ENCODE assay signal across 32 cellular contexts in the genomic region with DNA sequence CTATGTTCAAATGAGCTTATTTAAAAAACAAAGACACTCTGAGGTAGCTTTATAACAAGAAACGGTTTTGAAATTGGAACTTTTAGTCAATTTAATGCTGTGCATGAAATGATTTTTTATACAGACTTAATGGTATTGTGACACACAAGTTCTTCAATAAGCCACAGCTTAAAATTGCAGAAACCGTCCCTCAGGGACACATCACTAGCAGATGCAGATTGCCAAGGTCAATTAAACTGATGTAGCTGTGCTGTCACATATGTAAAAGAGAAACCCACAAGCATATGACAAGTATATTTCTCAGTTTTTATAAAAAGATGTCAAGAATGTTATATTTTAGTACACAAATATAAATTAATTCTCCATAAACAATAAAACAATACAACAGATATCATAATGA.
"Had no signal": no experiment of that assay in that cellular context is flagged by ENCODE, and none has a peak within 500 bp of the region (broad histone marks: within the 10 kb centered on the region; RNA-seq: fewer than 3 reads in every experiment).

No MANE protein-coding gene starts in this region.

- H3K9me3 Mint-ChIP-seq: nephron progenitor cell; stimulated activated naive B cell treated with anti-CD40 and anti-IgM and Interleukin-4, amounts not matched to agents 10 μg/mL and 1 μg/mL and 100 μg/mL, for 72 hours had no signal

- H3K27me3 Mint-ChIP-seq: activated CD4-positive, alpha-beta memory T cell treated with anti-CD3 and anti-CD28 coated beads for 36 hours; naive B cell; stimulated activated naive B cell treated with anti-CD40 and anti-IgM and Interleukin-4, amounts not matched to agents 10 μg/mL and 1 μg/mL and 100 μg/mL, for 72 hours had no signal

- H3K27ac Mint-ChIP-seq: activated CD4-positive, alpha-beta memory T cell treated with anti-CD3 and anti-CD28 coated beads for 36 hours; activated T-helper 1 cell treated with anti-CD3 and anti-CD28 coated beads, Interleukin-12 subunit alpha, Interleukin-12 subunit beta, Interleukin-2, Interleukin-4 antibody, amounts not matched to agents 30 ng/mL and 10 ng/mL and 1 ng/mL, durations not matched to agents 14 hours and 24 hours and 36 hours; naive B cell; nephron progenitor cell; stimulated activated naive B cell treated with anti-CD40 and anti-IgM and Interleukin-4, amounts not matched to agents 10 μg/mL and 1 μg/mL and 100 μg/mL, for 72 hours had no signal

- FAIRE-seq: astrocyte, keratinocyte, small intestine had no signal

- H3K4me3 Mint-ChIP-seq: activated CD4-positive, alpha-beta memory T cell treated with anti-CD3 and anti-CD28 coated beads for 36 hours; activated T-helper 1 cell treated with anti-CD3 and anti-CD28 coated beads, Interleukin-12 subunit alpha, Interleukin-12 subunit beta, Interleukin-2, Interleukin-4 antibody, amounts not matched to agents 30 ng/mL and 10 ng/mL and 1 ng/mL, durations not matched to agents 14 hours and 24 hours and 36 hours; naive B cell; nephron progenitor cell; stimulated activated naive B cell treated with anti-CD40 and anti-IgM and Interleukin-4, amounts not matched to agents 10 μg/mL and 1 μg/mL and 100 μg/mL, for 72 hours had no signal

- H3K4me1 ChIP-seq: prostate gland, stomach, thyroid gland, upper lobe of right lung had no signal

- H3K9me3 ChIP-seq: ovary, prostate gland, stomach, thyroid gland, upper lobe of right lung had no signal

- H3K36me3 ChIP-seq: brain microvascular endothelial cell, ovary, prostate gland, thyroid gland, WERI-Rb-1 had no signal

- H3K4me1 Mint-ChIP-seq: naive B cell; nephron progenitor cell; stimulated activated naive B cell treated with anti-CD40 and anti-IgM and Interleukin-4, amounts not matched to agents 10 μg/mL and 1 μg/mL and 100 μg/mL, for 72 hours had no signal

- H3K27me3 ChIP-seq: brain microvascular endothelial cell, dorsolateral prefrontal cortex, ovary, stomach, thyroid gland, upper lobe of right lung had no signal

- H3K4me3 ChIP-seq: coronary artery, dorsolateral prefrontal cortex, ovary, prostate gland, stomach, thyroid gland, upper lobe of right lung had no signal

- DNase-seq: activated CD4-positive, alpha-beta memory T cell treated with anti-CD3 and anti-CD28 coated beads for 36 hours; activated CD4-positive, alpha-beta T cell treated with anti-CD3 and anti-CD28 coated beads for 48 hours; activated CD8-positive, alpha-beta memory T cell treated with anti-CD3 and anti-CD28 coated beads, Interleukin-2, amount 50 U/mL, for 4 hours; activated effector memory CD4-positive, alpha-beta T cell treated with anti-CD3 and anti-CD28 coated beads, Interleukin-2, amount 50 U/mL, for 16 hours; activated naive CD4-positive, alpha-beta T cell treated with anti-CD3 and anti-CD28 coated beads, Interleukin-2, amount 50 U/mL, for 16 hours; activated T-cell treated with anti-CD3 and anti-CD28 coated beads, Interleukin-2, amount 50 U/mL, for 1 hour; amniotic stem cell; brain microvascular endothelial cell; dorsolateral prefrontal cortex; effector memory CD4-positive, alpha-beta T cell; head of caudate nucleus; hippocampal formation; left colon; mammary epithelial cell; naive B cell; nephron progenitor cell; ovary; retina; small intestine; stimulated activated CD4-positive, alpha-beta T cell treated with anti-CD3 and anti-CD28 coated beads, Interleukin-4, amount 100 ng/mL, for 4 hours; stimulated activated CD8-positive, alpha-beta memory T cell treated with anti-CD3 and anti-CD28 coated beads, Interleukin-4, amount 100 ng/mL, for 48 hours; stimulated activated naive B cell treated with anti-CD40 and anti-IgM and Interleukin-4, amounts not matched to agents 10 μg/mL and 1 μg/mL and 100 μg/mL, for 72 hours; stomach; T1000; thyroid gland; upper lobe of right lung; WERI-Rb-1 had no signal

- H3K27ac ChIP-seq: brain microvascular endothelial cell, coronary artery, dorsolateral prefrontal cortex, ovary, prostate gland, stomach, thyroid gland, upper lobe of right lung, WERI-Rb-1 had no signal
